In genomic region chr16:14378131-14378551, GRCh38 we compare ENCODE assay signal across 12 cellular contexts.
A peak's percentile ranks its signal among the peaks of the same experiment; 100 is the strongest.
DNase-seq lines count a peak whose midpoint lies in the region; ATAC-seq, FAIRE-seq and TF ChIP-seq lines count a peak whose summit lies in the region.
"Had no signal": no experiment of that assay in that cellular context is flagged by ENCODE, and none has a peak within 500 bp of the region (broad histone marks: within the 10 kb centered on the region; RNA-seq: fewer than 3 reads in every experiment).

No MANE protein-coding gene starts in this region.

- H3K79me1 ChIP-seq in trophoblast cell (ENCODE audit: low read length) = no peaks in the 10 kb centered on the region

- no peak overlapping the region for H3K4me2 ChIP-seq in trophoblast cell (ENCODE audit: low read length)

- H3K4me1 ChIP-seq in trophoblast cell (ENCODE audit: control insufficient read depth in 1 of 2, insufficient read depth in 2 of 2, low read length in 2 of 2) (peaks cover 8 to 11% of the 10 kb centered on the region in 2 experiments), body of pancreas (no peaks in the 10 kb centered on the region)
- H3K4me1 ChIP-seq: ascending aorta, spleen had no signal

- no peaks in the 10 kb centered on the region for H3K4me1 Mint-ChIP-seq in natural killer cell treated with Interleukin-12 subunit alpha and Interleukin-12 subunit beta and Interleukin-15 and Interleukin-18, amount 100 ng/mL, for 72 hours (ENCODE audit: low read depth in 2 of 2)
- H3K4me1 Mint-ChIP-seq: activated CD8-positive, alpha-beta memory T cell treated with anti-CD3 and anti-CD28 coated beads, Interleukin-2, amount 10 ng/mL, durations not matched to agents 7 days and 5 days had no signal

- H3K79me2 ChIP-seq in trophoblast cell (ENCODE audit: control insufficient read depth, insufficient read depth, low read length, poor library complexity) = no peaks in the 10 kb centered on the region

- H4K8ac ChIP-seq in trophoblast cell (ENCODE audit: low read depth, low read length) = no peak overlapping the region

- H4K12ac ChIP-seq in trophoblast cell (ENCODE audit: low read depth, low read length) = no peak overlapping the region

- H3K27me3 ChIP-seq in bronchial epithelial cell (ENCODE audit: control insufficient read depth, insufficient read depth, low read length) (no peaks in the 10 kb centered on the region), trophoblast cell (ENCODE audit: insufficient read depth, low read length) (no peaks in the 10 kb centered on the region), body of pancreas (no peaks in the 10 kb centered on the region)
- H3K27me3 ChIP-seq: ascending aorta had no signal

- no peak for TF ChIP-seq CTCF in bronchial epithelial cell (IDR thresholded peaks at IDR 0.05; ENCODE audit: insufficient read depth, low read length, severe bottlenecking)
- no peak for TF ChIP-seq CTCF in body of pancreas (IDR thresholded peaks at IDR 0.05)

- no peak overlapping the region for H2BK5ac ChIP-seq in trophoblast cell (ENCODE audit: low read depth, low read length, poor library complexity)

- no peak overlapping the region for H3K4me3 Mint-ChIP-seq in natural killer cell treated with Interleukin-12 subunit alpha and Interleukin-12 subunit beta and Interleukin-15 and Interleukin-18, amount 100 ng/mL, for 72 hours
- H3K4me3 Mint-ChIP-seq: activated CD8-positive, alpha-beta memory T cell treated with anti-CD3 and anti-CD28 coated beads, Interleukin-2, amount 10 ng/mL, durations not matched to agents 7 days and 5 days had no signal

- no peak overlapping the region for H2BK12ac ChIP-seq in trophoblast cell (ENCODE audit: low read length)

- no peak overlapping the region for H3K27ac ChIP-seq in trophoblast cell (ENCODE audit: low read depth, low read length)
- H3K27ac ChIP-seq in body of pancreas = no peak overlapping the region
- H3K27ac ChIP-seq: ascending aorta, spleen had no signal

- H3K9ac ChIP-seq in trophoblast cell (ENCODE audit: low read length) = no peak overlapping the region

- peak; percentile 89 for FAIRE-seq in bronchial epithelial cell (lab: Jason Lieb, UNC)

- no peak overlapping the region for H3K27ac Mint-ChIP-seq in natural killer cell treated with Interleukin-12 subunit alpha and Interleukin-12 subunit beta and Interleukin-15 and Interleukin-18, amount 100 ng/mL, for 72 hours
- H3K27ac Mint-ChIP-seq: activated CD8-positive, alpha-beta memory T cell treated with anti-CD3 and anti-CD28 coated beads, Interleukin-2, amount 10 ng/mL, durations not matched to agents 7 days and 5 days had no signal

- H2BK120ac ChIP-seq in trophoblast cell (ENCODE audit: insufficient read depth, low read length, poor library complexity) = no peak overlapping the region

- no peak overlapping the region for H3K23ac ChIP-seq in trophoblast cell (ENCODE audit: low read length)

- H3K9me3 ChIP-seq in trophoblast cell (ENCODE audit: insufficient read depth, low read depth, low read length) = peaks cover 3% of the 10 kb centered on the region
- H3K9me3 ChIP-seq in body of pancreas = no peaks in the 10 kb centered on the region
- H3K9me3 ChIP-seq: ascending aorta, spleen had no signal

- no peak overlapping the region for H3K18ac ChIP-seq in trophoblast cell (ENCODE audit: low read length)

- peak; percentile 73 for DNase-seq in EL
- peak; percentile 13 for DNase-seq in NCI-H2029 treated with DMSO at 0.1 percent for 48 hours (lab: John Stamatoyannopoulos, UW)
- peak; percentile 80 for DNase-seq in bronchial epithelial cell (ENCODE audit: low read depth)
- peak; percentile 73 to 76 for DNase-seq in trophoblast cell
- DNase-seq in body of pancreas = no peak
- no peak for DNase-seq in NCI-H345 treated with DMSO at 0.1 percent for 48 hours (lab: John Stamatoyannopoulos, UW; ENCODE audit: unreplicated experiment)
- no peak for DNase-seq in natural killer cell treated with Interleukin-12 subunit alpha and Interleukin-12 subunit beta and Interleukin-15 and Interleukin-18, amount 100 ng/mL, for 72 hours (ENCODE audit: low spot score)
- DNase-seq in NCI-H1417 treated with DMSO at 0.1 percent for 48 hours (lab: John Stamatoyannopoulos, UW) = no peak
- DNase-seq: activated CD8-positive, alpha-beta memory T cell treated with anti-CD3 and anti-CD28 coated beads, Interleukin-2, amount 10 ng/mL, durations not matched to agents 7 days and 5 days; NCI-H1930; spleen had no signal

- no CpG with 5 or more reads among the region's 4 CpGs for whole genome bisulfite sequencing in trophoblast cell (ENCODE audit: extremely low coverage, insufficient coverage, insufficient read length)
- 58 to 67% methylated on average over 4 of the region's 4 CpGs for WGBS in body of pancreas, 2 donors

- H2AFZ ChIP-seq in trophoblast cell (ENCODE audit: insufficient read depth, low read length, poor library complexity) = no peak overlapping the region

- H3K14ac ChIP-seq in trophoblast cell (ENCODE audit: low read length) = no peak overlapping the region

- H3K27me3 Mint-ChIP-seq in natural killer cell treated with Interleukin-12 subunit alpha and Interleukin-12 subunit beta and Interleukin-15 and Interleukin-18, amount 100 ng/mL, for 72 hours = peaks cover 4 to 6% of the 10 kb centered on the region in 2 donors

- H3K9me3 Mint-ChIP-seq in natural killer cell treated with Interleukin-12 subunit alpha and Interleukin-12 subunit beta and Interleukin-15 and Interleukin-18, amount 100 ng/mL, for 72 hours = no peaks in the 10 kb centered on the region

- no peak overlapping the region for H3K4ac ChIP-seq in trophoblast cell (ENCODE audit: low read depth, low read length)

- no peak overlapping the region for H2AK5ac ChIP-seq in trophoblast cell (ENCODE audit: low read length)

- H3K36me3 Mint-ChIP-seq in natural killer cell treated with Interleukin-12 subunit alpha and Interleukin-12 subunit beta and Interleukin-15 and Interleukin-18, amount 100 ng/mL, for 72 hours = no peaks in the 10 kb centered on the region
- H3K36me3 Mint-ChIP-seq: activated CD8-positive, alpha-beta memory T cell treated with anti-CD3 and anti-CD28 coated beads, Interleukin-2, amount 10 ng/mL, durations not matched to agents 7 days and 5 days had no signal

- no peak for ATAC-seq in body of pancreas
- no peak for ATAC-seq in natural killer cell treated with Interleukin-12 subunit alpha and Interleukin-12 subunit beta and Interleukin-15 and Interleukin-18, amount 100 ng/mL, for 72 hours
- ATAC-seq: activated CD8-positive, alpha-beta memory T cell treated with anti-CD3 and anti-CD28 coated beads, Interleukin-2, amount 10 ng/mL, durations not matched to agents 7 days and 5 days had no signal

- H3K36me3 ChIP-seq in bronchial epithelial cell (ENCODE audit: control insufficient read depth, insufficient read depth, low read length) = no peaks in the 10 kb centered on the region
- H3K36me3 ChIP-seq in trophoblast cell (ENCODE audit: control insufficient read depth in 1 of 2, insufficient read depth in 2 of 2, low read length in 2 of 2) = no peaks in the 10 kb centered on the region
- H3K36me3 ChIP-seq in body of pancreas (replicated peaks in 1 of 2; ENCODE audit: insufficient read depth in 1 of 2, low read depth in 2 of 2) = no peaks in the 10 kb centered on the region
- H3K36me3 ChIP-seq: ascending aorta, spleen had no signal

- intact Hi-C loops in body of pancreas (cut with DNase I) = no loop called here

- no peak for TF ChIP-seq POLR2A in body of pancreas (IDR thresholded peaks at IDR 0.05)

- no peak overlapping the region for H4K91ac ChIP-seq in trophoblast cell (ENCODE audit: low read depth, low read length)

- H3K4me3 ChIP-seq in bronchial epithelial cell (ENCODE audit: low read depth, low read length) (no peak overlapping the region), trophoblast cell (ENCODE audit: low read depth, low read length) (no peak overlapping the region), body of pancreas (no peak overlapping the region)
- H3K4me3 ChIP-seq: ascending aorta, spleen had no signal

Comparison
In these comparisons a context has a peak if more than half of its experiments do, and no peak if none do; other contexts are left out.
1. DNase-seq: peak in EL (single experiment), NCI-H2029 treated with DMSO at 0.1 percent for 48 hours (single experiment), bronchial epithelial cell (single experiment) and trophoblast cell (2 of 2); none in body of pancreas (0 of 4), NCI-H345 treated with DMSO at 0.1 percent for 48 hours (single experiment), natural killer cell treated with Interleukin-12 subunit alpha and Interleukin-12 subunit beta and Interleukin-15 and Interleukin-18, amount 100 ng/mL, for 72 hours (single experiment) and NCI-H1417 treated with DMSO at 0.1 percent for 48 hours (single experiment).